8 cellular contexts compared by ENCODE assay signal in the genomic region with DNA sequence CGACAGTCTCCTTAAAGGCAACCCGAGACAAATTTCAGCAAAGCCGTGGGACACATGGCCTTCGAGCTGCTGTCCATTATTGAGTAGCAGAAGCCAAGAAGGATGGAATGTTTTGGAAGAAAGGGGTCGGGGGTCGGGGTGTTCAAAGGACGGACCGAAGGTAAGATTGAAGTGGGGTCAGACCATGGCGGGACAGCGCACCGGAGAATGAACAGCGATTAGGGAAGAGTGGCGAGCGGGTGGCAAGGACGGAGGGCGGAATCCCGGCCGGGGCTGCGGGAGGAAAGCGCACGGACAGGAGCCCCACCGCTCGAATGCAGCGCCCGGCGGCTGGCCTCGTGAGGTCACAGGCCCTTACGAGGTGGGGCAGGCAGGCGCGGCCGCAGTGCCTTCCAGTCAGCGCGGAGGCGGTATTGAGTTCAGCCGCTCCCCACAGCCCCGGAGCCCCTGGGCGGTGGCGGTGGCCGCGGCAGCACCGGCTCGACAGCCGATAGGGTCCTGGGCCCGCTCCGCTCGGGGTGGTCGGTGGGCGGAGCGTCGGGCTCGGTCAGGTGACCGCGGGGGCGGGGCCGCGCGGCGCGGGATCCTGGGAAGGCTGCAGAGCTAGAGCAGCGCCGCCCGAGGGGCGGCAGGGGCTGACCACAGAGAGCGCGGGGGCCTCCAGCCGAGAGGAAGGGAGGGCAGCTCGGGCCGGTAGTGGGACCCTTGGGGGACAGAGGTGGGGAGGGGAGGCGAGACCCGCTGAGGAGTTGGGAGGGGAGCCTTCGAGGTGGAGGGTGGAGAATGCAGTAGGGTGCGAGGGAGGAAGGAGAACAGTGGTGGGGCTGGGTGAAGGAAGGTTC. TPM values are rescaled to one million over a fixed set of nuclear protein-coding genes. Genes with fewer than 3 reads are reported as not detected.
DNase-seq lines count a peak whose midpoint lies in the region; ATAC-seq and TF ChIP-seq lines count a peak whose summit lies in the region.

A gene with protein sequence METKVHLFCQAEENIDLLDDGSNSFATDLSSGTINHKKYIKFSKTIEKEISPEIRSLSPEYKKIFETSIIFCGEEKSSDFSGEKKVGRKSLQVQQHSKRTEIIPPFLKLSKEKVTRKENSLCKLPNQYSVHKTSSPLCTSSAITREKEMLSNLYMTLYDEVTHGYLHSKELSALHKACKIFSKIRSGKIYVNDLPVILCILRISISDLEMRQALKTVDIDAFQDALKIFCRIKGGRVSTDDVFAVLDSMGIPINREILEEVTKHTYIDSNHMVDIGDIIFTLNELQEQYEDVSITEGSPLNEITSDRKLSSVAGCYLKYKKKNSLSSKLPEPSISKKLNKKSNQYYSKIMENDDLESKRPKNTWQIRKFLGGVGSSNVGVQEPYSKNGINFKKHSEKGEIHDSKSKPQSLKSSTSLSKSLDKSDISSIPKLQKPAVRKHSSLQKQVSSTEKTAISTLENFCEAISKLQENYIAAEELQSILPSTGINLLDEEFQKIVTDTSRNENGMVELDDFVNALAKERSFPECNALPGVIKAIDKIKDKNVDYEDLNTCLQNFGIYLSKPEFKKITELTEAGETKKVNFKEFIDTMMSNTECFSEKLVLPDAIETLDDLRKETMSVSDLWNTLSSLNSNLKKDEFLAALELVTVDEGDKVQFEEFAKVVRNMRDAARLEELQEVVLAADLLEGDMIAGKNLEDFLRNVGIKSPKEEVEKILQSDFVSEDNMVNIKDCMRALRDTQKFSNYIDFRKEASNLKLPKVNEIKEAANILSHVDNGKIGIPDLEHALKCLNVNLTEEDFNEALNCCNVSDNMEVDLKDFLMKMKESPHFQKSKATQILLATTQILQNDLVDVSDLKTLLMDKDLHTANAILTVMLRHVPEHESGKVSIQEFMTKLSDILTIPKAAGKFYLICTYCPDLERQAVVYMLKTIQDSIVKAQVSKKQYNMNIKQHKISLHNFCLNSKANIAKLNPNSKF (plus strand): TSS at position 574 of the 842 bp plus-strand sequence. CDS start 4,399 bp downstream, outside the sequence.

- peak within 1 kb of the TSS; percentile 67 for H3K4me3 ChIP-seq in upper lobe of right lung

- H3K9me3 ChIP-seq in upper lobe of right lung = no peaks in the 10 kb centered on the region

- 0 to 1% (median 0%) methylated on average over 65 to 72 of the region's 72 CpGs for WGBS in adipose tissue, 3 donors

- ATAC-seq in HG02623 (IDR thresholded peaks at IDR 0.05; ENCODE audit: unreplicated experiment) (peak; percentile 82), left cardiac atrium (peak; percentile 98 to 99), upper lobe of right lung (peak; percentile 98)

- no peaks in the 10 kb centered on the region for H3K36me3 ChIP-seq in upper lobe of right lung

- intact Hi-C loops in left cardiac atrium (cut with DNase I) (no loop called here), posterior vena cava (cut with DNase I) (no loop called here), upper lobe of right lung (cut with DNase I) (no loop called here)

- H3K4me1 ChIP-seq in upper lobe of right lung = no peaks in the 10 kb centered on the region

- DNase-seq in NCI-H1092 treated with DMSO at 0.1 percent for 48 hours (lab: John Stamatoyannopoulos, UW) (peak; percentile 90), SW480 (ENCODE audit: low spot score) (peak; percentile 85), left cardiac atrium (peak; percentile 94), posterior vena cava (ENCODE audit: low spot score) (peak; percentile 97), upper lobe of right lung (peak; percentile 96)

- H3K27ac ChIP-seq in adipose tissue (ENCODE audit: low read depth, low read length) (peak within 1 kb of the TSS; percentile 57), upper lobe of right lung (peak within 1 kb of the TSS; percentile 95)

- TF ChIP-seq CTCF in GM12873 (IDR thresholded peaks at IDR 0.05; ENCODE audit: insufficient read depth, low read depth, low read length, missing control alignments) = peak; percentile 18
- peak; percentile 44 for TF ChIP-seq CTCF in upper lobe of right lung (IDR thresholded peaks at IDR 0.05)

- H3K27me3 ChIP-seq in upper lobe of right lung = no peaks in the 10 kb centered on the region

RNA-seq across cellular contexts. Expression of the gene that starts here (rescaled TPM):
- polyA plus RNA-seq in adipose tissue = 1 to 10 TPM in 2 of 3 donors, under 1 TPM in 1; 0.31 to 2.5 (median 1.5) TPM
- total RNA-seq in left cardiac atrium (1 to 10 TPM; 5.7 to 6.8 TPM), posterior vena cava (10 to 100 TPM in 1 of 2 donors, 1 to 10 TPM in 1; 6.5 to 12.2 TPM), upper lobe of right lung (11.8 TPM)

Comparison
In these comparisons a context has a peak if more than half of its experiments do, and no peak if none do; other contexts are left out.
1. Peak in every context shown above with its lines: DNase-seq, ATAC-seq, H3K4me3 ChIP-seq and H3K27ac ChIP-seq.